ENCODE assay signal across 1 cellular context in genomic region chr3:53269888-53270880, GRCh38.
TF ChIP-seq lines count a peak whose summit lies in the region.

No MANE protein-coding gene starts in this region.

TF ChIP-seq in K562, 482 proteins besides CTCF, POLR2A, EP300 and RAD21 (continued from another document and continues in another):
- TF ChIP-seq, protein P1, sequence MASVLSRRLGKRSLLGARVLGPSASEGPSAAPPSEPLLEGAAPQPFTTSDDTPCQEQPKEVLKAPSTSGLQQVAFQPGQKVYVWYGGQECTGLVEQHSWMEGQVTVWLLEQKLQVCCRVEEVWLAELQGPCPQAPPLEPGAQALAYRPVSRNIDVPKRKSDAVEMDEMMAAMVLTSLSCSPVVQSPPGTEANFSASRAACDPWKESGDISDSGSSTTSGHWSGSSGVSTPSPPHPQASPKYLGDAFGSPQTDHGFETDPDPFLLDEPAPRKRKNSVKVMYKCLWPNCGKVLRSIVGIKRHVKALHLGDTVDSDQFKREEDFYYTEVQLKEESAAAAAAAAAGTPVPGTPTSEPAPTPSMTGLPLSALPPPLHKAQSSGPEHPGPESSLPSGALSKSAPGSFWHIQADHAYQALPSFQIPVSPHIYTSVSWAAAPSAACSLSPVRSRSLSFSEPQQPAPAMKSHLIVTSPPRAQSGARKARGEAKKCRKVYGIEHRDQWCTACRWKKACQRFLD (CRISPR knock-in tag; IDR thresholded peaks at IDR 0.05): peak; percentile 90
- TF ChIP-seq, protein P2, sequence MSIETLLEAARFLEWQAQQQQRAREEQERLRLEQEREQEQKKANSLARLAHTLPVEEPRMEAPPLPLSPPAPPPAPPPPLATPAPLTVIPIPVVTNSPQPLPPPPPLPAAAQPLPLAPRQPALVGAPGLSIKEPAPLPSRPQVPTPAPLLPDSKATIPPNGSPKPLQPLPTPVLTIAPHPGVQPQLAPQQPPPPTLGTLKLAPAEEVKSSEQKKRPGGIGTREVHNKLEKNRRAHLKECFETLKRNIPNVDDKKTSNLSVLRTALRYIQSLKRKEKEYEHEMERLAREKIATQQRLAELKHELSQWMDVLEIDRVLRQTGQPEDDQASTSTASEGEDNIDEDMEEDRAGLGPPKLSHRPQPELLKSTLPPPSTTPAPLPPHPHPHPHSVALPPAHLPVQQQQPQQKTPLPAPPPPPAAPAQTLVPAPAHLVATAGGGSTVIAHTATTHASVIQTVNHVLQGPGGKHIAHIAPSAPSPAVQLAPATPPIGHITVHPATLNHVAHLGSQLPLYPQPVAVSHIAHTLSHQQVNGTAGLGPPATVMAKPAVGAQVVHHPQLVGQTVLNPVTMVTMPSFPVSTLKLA (conservative IDR thresholded peaks at IDR 0.05): no peak
- TF ChIP-seq, protein P3, sequence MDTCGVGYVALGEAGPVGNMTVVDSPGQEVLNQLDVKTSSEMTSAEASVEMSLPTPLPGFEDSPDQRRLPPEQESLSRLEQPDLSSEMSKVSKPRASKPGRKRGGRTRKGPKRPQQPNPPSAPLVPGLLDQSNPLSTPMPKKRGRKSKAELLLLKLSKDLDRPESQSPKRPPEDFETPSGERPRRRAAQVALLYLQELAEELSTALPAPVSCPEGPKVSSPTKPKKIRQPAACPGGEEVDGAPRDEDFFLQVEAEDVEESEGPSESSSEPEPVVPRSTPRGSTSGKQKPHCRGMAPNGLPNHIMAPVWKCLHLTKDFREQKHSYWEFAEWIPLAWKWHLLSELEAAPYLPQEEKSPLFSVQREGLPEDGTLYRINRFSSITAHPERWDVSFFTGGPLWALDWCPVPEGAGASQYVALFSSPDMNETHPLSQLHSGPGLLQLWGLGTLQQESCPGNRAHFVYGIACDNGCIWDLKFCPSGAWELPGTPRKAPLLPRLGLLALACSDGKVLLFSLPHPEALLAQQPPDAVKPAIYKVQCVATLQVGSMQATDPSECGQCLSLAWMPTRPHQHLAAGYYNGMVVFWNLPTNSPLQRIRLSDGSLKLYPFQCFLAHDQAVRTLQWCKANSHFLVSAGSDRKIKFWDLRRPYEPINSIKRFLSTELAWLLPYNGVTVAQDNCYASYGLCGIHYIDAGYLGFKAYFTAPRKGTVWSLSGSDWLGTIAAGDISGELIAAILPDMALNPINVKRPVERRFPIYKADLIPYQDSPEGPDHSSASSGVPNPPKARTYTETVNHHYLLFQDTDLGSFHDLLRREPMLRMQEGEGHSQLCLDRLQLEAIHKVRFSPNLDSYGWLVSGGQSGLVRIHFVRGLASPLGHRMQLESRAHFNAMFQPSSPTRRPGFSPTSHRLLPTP (IDR thresholded peaks at IDR 0.05; ENCODE audit: borderline replicate concordance, extremely low read depth, insufficient read length): no peak
- TF ChIP-seq JUNB (CRISPR knock-in tag; conservative IDR thresholded peaks at IDR 0.05) (0 out of 2 replicates have a peak, but pooled peaks have one; percentile 2), ZNF77 (CRISPR knock-in tag; IDR thresholded peaks at IDR 0.05) (no peak), PHTF2 (CRISPR knock-in tag; IDR thresholded peaks at IDR 0.05) (no peak), JUN (IDR thresholded peaks at IDR 0.05; ENCODE audit: borderline replicate concordance, low read depth, low read length) (peak; percentile 57; the same call in 1 of the 2 replicates), JUN (CRISPR knock-in tag; IDR thresholded peaks at IDR 0.05; ENCODE audit: borderline replicate concordance) (no peak), HES1 (IDR thresholded peaks at IDR 0.05; ENCODE audit: low read depth) (no peak), HMBOX1 (IDR thresholded peaks at IDR 0.05) (no peak), ZNF449 (CRISPR knock-in tag; IDR thresholded peaks at IDR 0.05) (peak; percentile 55), NR2C2 (CRISPR knock-in tag; IDR thresholded peaks at IDR 0.05) (no peak), NR2C2 (tag; IDR thresholded peaks at IDR 0.05) (peak; percentile 65; the same call in 1 of the 2 replicates), ZBTB43 (CRISPR knock-in tag; IDR thresholded peaks at IDR 0.05) (peak; percentile 46; the same call in 1 of the 2 replicates), ZNF3 (CRISPR knock-in tag; IDR thresholded peaks at IDR 0.05) (no peak), NCOA1 (IDR thresholded peaks at IDR 0.05; ENCODE audit: low read depth) (0 out of 2 replicates have a peak, but pooled peaks have one; percentile 20), FOXM1 (IDR thresholded peaks at IDR 0.05; ENCODE audit: low read depth) (no peak), FOXM1 (CRISPR knock-in tag; IDR thresholded peaks at IDR 0.05; ENCODE audit: low read depth) (no peak), ZNF263 (CRISPR knock-in tag; IDR thresholded peaks at IDR 0.05; ENCODE audit: borderline replicate concordance) (no peak), BCOR (IDR thresholded peaks at IDR 0.05) (no peak), ESRRA (IDR thresholded peaks at IDR 0.05; ENCODE audit: borderline replicate concordance, low read depth) (0 out of 2 replicates have a peak, but pooled peaks have one; percentile 37)
- TF ChIP-seq, protein P4, sequence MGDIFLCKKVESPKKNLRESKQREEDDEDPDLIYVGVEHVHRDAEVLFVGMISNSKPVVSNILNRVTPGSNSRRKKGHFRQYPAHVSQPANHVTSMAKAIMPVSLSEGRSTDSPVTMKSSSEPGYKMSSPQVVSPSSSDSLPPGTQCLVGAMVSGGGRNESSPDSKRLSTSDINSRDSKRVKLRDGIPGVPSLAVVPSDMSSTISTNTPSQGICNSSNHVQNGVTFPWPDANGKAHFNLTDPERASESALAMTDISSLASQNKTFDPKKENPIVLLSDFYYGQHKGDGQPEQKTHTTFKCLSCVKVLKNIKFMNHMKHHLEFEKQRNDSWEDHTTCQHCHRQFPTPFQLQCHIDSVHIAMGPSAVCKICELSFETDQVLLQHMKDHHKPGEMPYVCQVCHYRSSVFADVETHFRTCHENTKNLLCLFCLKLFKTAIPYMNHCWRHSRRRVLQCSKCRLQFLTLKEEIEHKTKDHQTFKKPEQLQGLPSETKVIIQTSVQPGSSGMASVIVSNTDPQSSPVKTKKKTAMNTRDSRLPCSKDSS (IDR thresholded peaks at IDR 0.05; ENCODE audit: low read depth, partially characterized antibody): no peak
- TF ChIP-seq, protein P5, sequence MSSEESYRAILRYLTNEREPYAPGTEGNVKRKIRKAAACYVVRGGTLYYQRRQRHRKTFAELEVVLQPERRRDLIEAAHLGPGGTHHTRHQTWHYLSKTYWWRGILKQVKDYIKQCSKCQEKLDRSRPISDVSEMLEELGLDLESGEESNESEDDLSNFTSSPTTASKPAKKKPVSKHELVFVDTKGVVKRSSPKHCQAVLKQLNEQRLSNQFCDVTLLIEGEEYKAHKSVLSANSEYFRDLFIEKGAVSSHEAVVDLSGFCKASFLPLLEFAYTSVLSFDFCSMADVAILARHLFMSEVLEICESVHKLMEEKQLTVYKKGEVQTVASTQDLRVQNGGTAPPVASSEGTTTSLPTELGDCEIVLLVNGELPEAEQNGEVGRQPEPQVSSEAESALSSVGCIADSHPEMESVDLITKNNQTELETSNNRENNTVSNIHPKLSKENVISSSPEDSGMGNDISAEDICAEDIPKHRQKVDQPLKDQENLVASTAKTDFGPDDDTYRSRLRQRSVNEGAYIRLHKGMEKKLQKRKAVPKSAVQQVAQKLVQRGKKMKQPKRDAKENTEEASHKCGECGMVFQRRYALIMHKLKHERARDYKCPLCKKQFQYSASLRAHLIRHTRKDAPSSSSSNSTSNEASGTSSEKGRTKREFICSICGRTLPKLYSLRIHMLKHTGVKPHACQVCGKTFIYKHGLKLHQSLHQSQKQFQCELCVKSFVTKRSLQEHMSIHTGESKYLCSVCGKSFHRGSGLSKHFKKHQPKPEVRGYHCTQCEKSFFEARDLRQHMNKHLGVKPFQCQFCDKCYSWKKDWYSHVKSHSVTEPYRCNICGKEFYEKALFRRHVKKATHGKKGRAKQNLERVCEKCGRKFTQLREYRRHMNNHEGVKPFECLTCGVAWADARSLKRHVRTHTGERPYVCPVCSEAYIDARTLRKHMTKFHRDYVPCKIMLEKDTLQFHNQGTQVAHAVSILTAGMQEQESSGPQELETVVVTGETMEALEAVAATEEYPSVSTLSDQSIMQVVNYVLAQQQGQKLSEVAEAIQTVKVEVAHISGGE (CRISPR knock-in tag; IDR thresholded peaks at IDR 0.05): peak in 1 of 3 experiments; percentile 76; a peak in 2 of 6 replicates
- TF ChIP-seq, protein P6, sequence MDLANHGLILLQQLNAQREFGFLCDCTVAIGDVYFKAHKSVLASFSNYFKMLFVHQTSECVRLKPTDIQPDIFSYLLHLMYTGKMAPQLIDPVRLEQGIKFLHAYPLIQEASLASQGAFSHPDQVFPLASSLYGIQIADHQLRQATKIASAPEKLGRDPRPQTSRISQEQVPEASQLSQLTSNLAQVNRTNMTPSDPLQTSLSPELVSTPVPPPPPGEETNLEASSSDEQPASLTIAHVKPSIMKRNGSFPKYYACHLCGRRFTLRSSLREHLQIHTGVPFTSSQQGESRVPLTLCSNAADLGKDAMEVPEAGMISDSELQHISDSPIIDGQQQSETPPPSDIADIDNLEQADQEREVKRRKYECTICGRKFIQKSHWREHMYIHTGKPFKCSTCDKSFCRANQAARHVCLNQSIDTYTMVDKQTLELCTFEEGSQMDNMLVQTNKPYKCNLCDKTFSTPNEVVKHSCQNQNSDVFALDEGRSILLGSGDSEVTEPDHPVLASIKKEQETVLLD (IDR thresholded peaks at IDR 0.05): peak; percentile 70
- TF ChIP-seq, protein P7, sequence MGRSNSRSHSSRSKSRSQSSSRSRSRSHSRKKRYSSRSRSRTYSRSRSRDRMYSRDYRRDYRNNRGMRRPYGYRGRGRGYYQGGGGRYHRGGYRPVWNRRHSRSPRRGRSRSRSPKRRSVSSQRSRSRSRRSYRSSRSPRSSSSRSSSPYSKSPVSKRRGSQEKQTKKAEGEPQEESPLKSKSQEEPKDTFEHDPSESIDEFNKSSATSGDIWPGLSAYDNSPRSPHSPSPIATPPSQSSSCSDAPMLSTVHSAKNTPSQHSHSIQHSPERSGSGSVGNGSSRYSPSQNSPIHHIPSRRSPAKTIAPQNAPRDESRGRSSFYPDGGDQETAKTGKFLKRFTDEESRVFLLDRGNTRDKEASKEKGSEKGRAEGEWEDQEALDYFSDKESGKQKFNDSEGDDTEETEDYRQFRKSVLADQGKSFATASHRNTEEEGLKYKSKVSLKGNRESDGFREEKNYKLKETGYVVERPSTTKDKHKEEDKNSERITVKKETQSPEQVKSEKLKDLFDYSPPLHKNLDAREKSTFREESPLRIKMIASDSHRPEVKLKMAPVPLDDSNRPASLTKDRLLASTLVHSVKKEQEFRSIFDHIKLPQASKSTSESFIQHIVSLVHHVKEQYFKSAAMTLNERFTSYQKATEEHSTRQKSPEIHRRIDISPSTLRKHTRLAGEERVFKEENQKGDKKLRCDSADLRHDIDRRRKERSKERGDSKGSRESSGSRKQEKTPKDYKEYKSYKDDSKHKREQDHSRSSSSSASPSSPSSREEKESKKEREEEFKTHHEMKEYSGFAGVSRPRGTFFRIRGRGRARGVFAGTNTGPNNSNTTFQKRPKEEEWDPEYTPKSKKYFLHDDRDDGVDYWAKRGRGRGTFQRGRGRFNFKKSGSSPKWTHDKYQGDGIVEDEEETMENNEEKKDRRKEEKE (IDR thresholded peaks at IDR 0.05; ENCODE audit: borderline replicate concordance in 1 of 2, control insufficient read depth in 1 of 2, low read depth in 2 of 2, low read length in 1 of 2): no peak
- TF ChIP-seq, protein P8, sequence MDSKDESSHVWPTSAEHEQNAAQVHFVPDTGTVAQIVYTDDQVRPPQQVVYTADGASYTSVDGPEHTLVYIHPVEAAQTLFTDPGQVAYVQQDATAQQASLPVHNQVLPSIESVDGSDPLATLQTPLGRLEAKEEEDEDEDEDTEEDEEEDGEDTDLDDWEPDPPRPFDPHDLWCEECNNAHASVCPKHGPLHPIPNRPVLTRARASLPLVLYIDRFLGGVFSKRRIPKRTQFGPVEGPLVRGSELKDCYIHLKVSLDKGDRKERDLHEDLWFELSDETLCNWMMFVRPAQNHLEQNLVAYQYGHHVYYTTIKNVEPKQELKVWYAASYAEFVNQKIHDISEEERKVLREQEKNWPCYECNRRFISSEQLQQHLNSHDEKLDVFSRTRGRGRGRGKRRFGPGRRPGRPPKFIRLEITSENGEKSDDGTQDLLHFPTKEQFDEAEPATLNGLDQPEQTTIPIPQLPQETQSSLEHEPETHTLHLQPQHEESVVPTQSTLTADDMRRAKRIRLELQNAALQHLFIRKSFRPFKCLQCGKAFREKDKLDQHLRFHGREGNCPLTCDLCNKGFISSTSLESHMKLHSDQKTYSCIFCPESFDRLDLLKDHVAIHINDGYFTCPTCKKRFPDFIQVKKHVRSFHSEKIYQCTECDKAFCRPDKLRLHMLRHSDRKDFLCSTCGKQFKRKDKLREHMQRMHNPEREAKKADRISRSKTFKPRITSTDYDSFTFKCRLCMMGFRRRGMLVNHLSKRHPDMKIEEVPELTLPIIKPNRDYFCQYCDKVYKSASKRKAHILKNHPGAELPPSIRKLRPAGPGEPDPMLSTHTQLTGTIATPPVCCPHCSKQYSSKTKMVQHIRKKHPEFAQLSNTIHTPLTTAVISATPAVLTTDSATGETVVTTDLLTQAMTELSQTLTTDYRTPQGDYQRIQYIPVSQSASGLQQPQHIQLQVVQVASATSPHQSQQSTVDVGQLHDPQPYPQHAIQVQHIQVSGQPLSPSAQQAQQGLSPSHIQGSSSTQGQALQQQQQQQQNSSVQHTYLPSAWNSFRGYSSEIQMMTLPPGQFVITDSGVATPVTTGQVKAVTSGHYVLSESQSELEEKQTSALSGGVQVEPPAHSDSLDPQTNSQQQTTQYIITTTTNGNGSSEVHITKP (IDR thresholded peaks at IDR 0.05; ENCODE audit: partially characterized antibody): no peak
